In genomic region chr17:47850692-47851573, GRCh38 we compare ENCODE assay signal across 1 cellular context.
A peak's percentile ranks its signal among the peaks of the same experiment; 100 is the strongest.
TF ChIP-seq lines count a peak whose summit lies in the region.

SP6 (minus strand) TSS chr17:47851163; CDS start chr17:47848429, 2,734 bp downstream.

TF ChIP-seq in HepG2, 621 proteins besides CTCF, POLR2A, EP300 and RAD21 (continued from another document and continues in another):
- peak; percentile 90 for TF ChIP-seq SP5 (CRISPR knock-in tag; IDR thresholded peaks at IDR 0.05; ENCODE audit: borderline replicate concordance, low read depth)
- no peak for TF ChIP-seq ZFP36L1 (CRISPR knock-in tag; IDR thresholded peaks at IDR 0.05)
- no peak for TF ChIP-seq POLR2AphosphoS2 (IDR thresholded peaks at IDR 0.05; ENCODE audit: low read depth, low read length)
- TF ChIP-seq FOXP1 (IDR thresholded peaks at IDR 0.05), result no peak
- TF ChIP-seq FOXP1 (CRISPR knock-in tag; IDR thresholded peaks at IDR 0.05), result no peak
- peak; percentile 92 for TF ChIP-seq FOSL2 (CRISPR knock-in tag; IDR thresholded peaks at IDR 0.05)
- TF ChIP-seq MIER3 (CRISPR knock-in tag; IDR thresholded peaks at IDR 0.05; ENCODE audit: borderline replicate concordance), result peak; percentile 49; the same call in 1 of the 2 replicates
- TF ChIP-seq U2AF1 (optimal IDR thresholded peaks at IDR 0.05; ENCODE audit: low read depth, low read length), result peak; percentile 71
- no peak for TF ChIP-seq ZNF7 (CRISPR knock-in tag; IDR thresholded peaks at IDR 0.05)
- 0 out of 2 replicates have a peak, but pooled peaks have one; percentile 23 for TF ChIP-seq ZBTB10 (CRISPR knock-in tag; IDR thresholded peaks at IDR 0.05; ENCODE audit: borderline replicate concordance)
- TF ChIP-seq GLI4 (CRISPR knock-in tag; IDR thresholded peaks at IDR 0.05; ENCODE audit: borderline replicate concordance), result no peak
- TF ChIP-seq NFYB (CRISPR knock-in tag; IDR thresholded peaks at IDR 0.05), result no peak
- TF ChIP-seq RBFOX2 (IDR thresholded peaks at IDR 0.05; ENCODE audit: low read depth, low read length), result peak; percentile 49
- no peak for TF ChIP-seq PREB (CRISPR knock-in tag; IDR thresholded peaks at IDR 0.05)
- peak; percentile 17; the same call in 1 of the 2 replicates for TF ChIP-seq ZBTB26 (CRISPR knock-in tag; IDR thresholded peaks at IDR 0.05; ENCODE audit: borderline replicate concordance)
- no peak for TF ChIP-seq ZHX2 (IDR thresholded peaks at IDR 0.05; ENCODE audit: low read depth)
- no peak for TF ChIP-seq ZHX2 (CRISPR knock-in tag; IDR thresholded peaks at IDR 0.05; ENCODE audit: borderline replicate concordance)
- TF ChIP-seq REPIN1 (CRISPR knock-in tag; IDR thresholded peaks at IDR 0.05; ENCODE audit: borderline replicate concordance, low read depth), result 0 out of 2 replicates have a peak, but pooled peaks have one; percentile 45
- TF ChIP-seq MLLT10 (CRISPR knock-in tag; IDR thresholded peaks at IDR 0.05), result no peak
- TF ChIP-seq TARDBP (CRISPR knock-in tag; IDR thresholded peaks at IDR 0.05), result peak; percentile 45; the same call in 1 of the 2 replicates
- TF ChIP-seq ZBTB25 (CRISPR knock-in tag; IDR thresholded peaks at IDR 0.05), result no peak
- TF ChIP-seq NAIF1 (CRISPR knock-in tag; IDR thresholded peaks at IDR 0.05; ENCODE audit: borderline replicate concordance), result no peak
- TF ChIP-seq HMGXB4 (CRISPR knock-in tag; IDR thresholded peaks at IDR 0.05; ENCODE audit: borderline replicate concordance in 1 of 2, low read depth in 1 of 2), result peak; percentile 86 to 88
- TF ChIP-seq ZNF354B (CRISPR knock-in tag; IDR thresholded peaks at IDR 0.05), result no peak
- TF ChIP-seq ZNF720 (CRISPR knock-in tag; IDR thresholded peaks at IDR 0.05), result no peak
- 0 out of 2 replicates have a peak, but pooled peaks have one; percentile 54 for TF ChIP-seq ZSCAN22 (CRISPR knock-in tag; IDR thresholded peaks at IDR 0.05)
- TF ChIP-seq ZNF674 (CRISPR knock-in tag; IDR thresholded peaks at IDR 0.05; ENCODE audit: low read depth), result no peak
- no peak for TF ChIP-seq ZNF383 (CRISPR knock-in tag; IDR thresholded peaks at IDR 0.05; ENCODE audit: borderline replicate concordance)
- TF ChIP-seq FOXO4 (CRISPR knock-in tag; conservative IDR thresholded peaks at IDR 0.05), result no peak
- no peak for TF ChIP-seq TSC22D2 (CRISPR knock-in tag; IDR thresholded peaks at IDR 0.05; ENCODE audit: borderline replicate concordance)
- TF ChIP-seq ZMYM2 (CRISPR knock-in tag; IDR thresholded peaks at IDR 0.05), result no peak
- TF ChIP-seq ZNF83 (CRISPR knock-in tag; IDR thresholded peaks at IDR 0.05; ENCODE audit: borderline replicate concordance), result no peak
- TF ChIP-seq ZNF460 (CRISPR knock-in tag; IDR thresholded peaks at IDR 0.05; ENCODE audit: borderline replicate concordance), result no peak; the same call in 1 of the 2 replicates
- TF ChIP-seq ZNF672 (CRISPR knock-in tag; IDR thresholded peaks at IDR 0.05), result no peak
- TF ChIP-seq RFXANK (CRISPR knock-in tag; IDR thresholded peaks at IDR 0.05), result no peak
- no peak for TF ChIP-seq ATF4 (CRISPR knock-in tag; IDR thresholded peaks at IDR 0.05)
- peak; percentile 61; the same call in 1 of the 2 replicates for TF ChIP-seq ATF2 (CRISPR knock-in tag; IDR thresholded peaks at IDR 0.05)
- TF ChIP-seq STAT5B (CRISPR knock-in tag; IDR thresholded peaks at IDR 0.05), result no peak
- no peak for TF ChIP-seq HOXA9 (CRISPR knock-in tag; IDR thresholded peaks at IDR 0.05; ENCODE audit: borderline replicate concordance)
- no peak for TF ChIP-seq ZNF484 (CRISPR knock-in tag; IDR thresholded peaks at IDR 0.05; ENCODE audit: borderline replicate concordance, low read depth)
- peak; percentile 70; the same call in 1 of the 2 replicates for TF ChIP-seq SAFB2 (CRISPR knock-in tag; IDR thresholded peaks at IDR 0.05; ENCODE audit: borderline replicate concordance, low read depth)
- TF ChIP-seq ONECUT2 (CRISPR knock-in tag; IDR thresholded peaks at IDR 0.05), result no peak
- 0 out of 2 replicates have a peak, but pooled peaks have one; percentile 49 for TF ChIP-seq ZC3H13 (CRISPR knock-in tag; IDR thresholded peaks at IDR 0.05)
- TF ChIP-seq RFX1 (IDR thresholded peaks at IDR 0.05), result no peak
- TF ChIP-seq ZNF136 (CRISPR knock-in tag; IDR thresholded peaks at IDR 0.05; ENCODE audit: low read depth), result no peak
- TF ChIP-seq ZFP90 (CRISPR knock-in tag; IDR thresholded peaks at IDR 0.05; ENCODE audit: borderline replicate concordance), result no peak; the same call in 1 of the 2 replicates
- peak; percentile 69 for TF ChIP-seq SAP130 (CRISPR knock-in tag; IDR thresholded peaks at IDR 0.05; ENCODE audit: low read depth)
- peak; percentile 71 for TF ChIP-seq ZSCAN25 (CRISPR knock-in tag; IDR thresholded peaks at IDR 0.05)
- TF ChIP-seq ZNF234 (CRISPR knock-in tag; conservative IDR thresholded peaks at IDR 0.05), result no peak
- no peak for TF ChIP-seq ADNP (CRISPR knock-in tag; IDR thresholded peaks at IDR 0.05)
- TF ChIP-seq ZNF224 (CRISPR knock-in tag; IDR thresholded peaks at IDR 0.05), result no peak
- no peak for TF ChIP-seq PAF1 (CRISPR knock-in tag; IDR thresholded peaks at IDR 0.05)
- TF ChIP-seq ZNF569 (CRISPR knock-in tag; IDR thresholded peaks at IDR 0.05; ENCODE audit: borderline replicate concordance), result no peak
